1 cellular context compared by ENCODE assay signal in the genomic region with DNA sequence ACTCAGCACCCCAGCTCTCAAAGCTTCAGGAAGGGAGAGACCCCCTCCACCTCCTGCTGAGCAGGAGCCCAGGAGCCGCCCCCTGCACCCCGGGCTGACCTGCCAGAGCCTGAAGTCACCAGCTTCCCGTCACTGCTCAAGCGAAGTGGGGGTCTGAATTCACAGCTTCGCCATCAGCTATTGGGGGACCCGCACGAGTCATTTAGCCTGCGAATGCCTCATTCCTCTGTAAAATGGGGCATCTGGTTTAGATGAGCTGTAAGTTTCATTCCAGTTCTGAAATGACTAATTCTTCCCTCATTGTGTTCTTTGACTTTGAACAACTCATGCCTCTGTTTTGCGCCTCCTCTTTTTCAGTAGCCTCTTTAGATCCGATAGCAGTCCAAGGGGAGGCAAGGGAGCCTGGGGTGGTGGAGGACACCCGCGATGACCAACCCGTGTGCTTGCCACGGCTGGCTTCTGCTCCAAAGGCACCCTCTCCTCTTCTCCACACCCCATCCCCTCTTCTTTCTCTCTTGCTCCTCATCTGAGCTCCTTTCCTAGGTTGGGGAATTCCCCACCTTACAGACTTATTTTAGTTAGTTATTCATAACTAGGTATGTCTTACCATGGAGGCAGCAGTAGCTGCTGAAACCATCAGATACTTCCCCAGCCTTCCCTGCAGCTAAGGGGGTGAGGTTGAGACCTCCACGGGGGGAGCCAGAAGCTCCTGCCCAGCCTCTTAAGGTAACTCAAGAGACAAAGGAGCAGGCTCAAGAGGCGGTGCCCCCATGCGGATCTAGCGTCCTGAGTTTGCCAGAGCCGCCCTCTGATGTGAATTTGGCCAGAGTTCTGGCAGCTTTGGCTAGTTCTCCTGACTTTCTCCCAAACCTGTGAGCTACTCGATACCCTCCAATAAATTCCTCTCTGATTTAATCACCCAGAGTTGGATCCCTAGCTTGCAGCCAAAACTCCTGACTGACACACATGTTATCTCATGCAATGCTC.
TF ChIP-seq lines count a peak whose summit lies in the region.

No MANE protein-coding gene starts in this region.

TF ChIP-seq in H1, 55 proteins besides CTCF, POLR2A, EP300 and RAD21:
- TF ChIP-seq MAFK (IDR thresholded peaks at IDR 0.05; ENCODE audit: low read depth, low read length) (no peak), TEAD4 (IDR thresholded peaks at IDR 0.05; ENCODE audit: low read depth, low read length) (no peak), CREB1 (IDR thresholded peaks at IDR 0.05) (no peak), CBX5 (IDR thresholded peaks at IDR 0.05; ENCODE audit: low read depth, low read length) (no peak), TAF7 (optimal IDR thresholded peaks at IDR 0.05; ENCODE audit: borderline replicate concordance, low read depth, low read length) (no peak), POU5F1 (IDR thresholded peaks at IDR 0.05; ENCODE audit: low read depth, low read length) (no peak), KDM4A (IDR thresholded peaks at IDR 0.05; ENCODE audit: low read depth, low read length, severe bottlenecking) (no peak), ASH2L (IDR thresholded peaks at IDR 0.05; ENCODE audit: low read length) (no peak), SIN3A (conservative IDR thresholded peaks at IDR 0.05 in 1 of 2, IDR thresholded peaks at IDR 0.05 in 1 of 2; ENCODE audit: low read depth in 1 of 2, low read length in 2 of 2) (no peak), HDAC6 (IDR thresholded peaks at IDR 0.05; ENCODE audit: low read depth, low read length) (no peak), SRF (IDR thresholded peaks at IDR 0.05; ENCODE audit: low read depth, low read length) (no peak), KDM1A (IDR thresholded peaks at IDR 0.05; ENCODE audit: borderline replicate concordance, low read length) (no peak), ATF2 (IDR thresholded peaks at IDR 0.05; ENCODE audit: low read length) (no peak), TCF12 (IDR thresholded peaks at IDR 0.05; ENCODE audit: low read depth, low read length) (no peak), SAP30 (IDR thresholded peaks at IDR 0.05; ENCODE audit: insufficient read depth, insufficient replicate concordance, low read length) (no peak)
